In genomic region chrX:11908371-11908770, GRCh38 we compare ENCODE assay signal across 9 cellular contexts.
DNase-seq lines count a peak whose midpoint lies in the region; ATAC-seq, FAIRE-seq and TF ChIP-seq lines count a peak whose summit lies in the region.
"Had no signal": no experiment of that assay in that cellular context is flagged by ENCODE, and none has a peak within 500 bp of the region (broad histone marks: within the 10 kb centered on the region; RNA-seq: fewer than 3 reads in every experiment).

No MANE protein-coding gene starts in this region.

- no peaks in the 10 kb centered on the region for H3K36me3 Mint-ChIP-seq in activated B cell treated with CpG ODN at 0.5 μM for 24 hours (ENCODE audit: low read depth)

- no peaks in the 10 kb centered on the region for H3K27me3 Mint-ChIP-seq in activated B cell treated with CpG ODN at 0.5 μM for 24 hours

- TF ChIP-seq CTCF in activated B cell treated with CpG ODN at 0.5 μM for 24 hours (IDR thresholded peaks at IDR 0.05) (no peak), kidney (IDR thresholded peaks at IDR 0.05; ENCODE audit: borderline replicate concordance, extremely low read depth, insufficient read depth) (no peak)

- H3K36me3 ChIP-seq in kidney (ENCODE audit: control insufficient read depth in 1 of 2, insufficient read depth in 2 of 2, low read length in 2 of 2) = no peaks in the 10 kb centered on the region

- H3K27ac Mint-ChIP-seq in activated B cell treated with CpG ODN at 0.5 μM for 24 hours = no peak overlapping the region

- CTCF ChIA-PET in activated B cell treated with CpG ODN at 0.5 μM for 24 hours (lab: Charles Lee) = interaction anchor here (1.4 kb wide), 1 partner anchor 121 kb away, joined by 7 read pairs; no protein-coding TSS in a partner anchor

- peaks cover 2% of the 10 kb centered on the region for H3K9me3 Mint-ChIP-seq in activated B cell treated with CpG ODN at 0.5 μM for 24 hours

- POLR2A ChIA-PET in activated B cell treated with CpG ODN at 0.5 μM for 24 hours (lab: Charles Lee) = no interaction called here

- no peaks in the 10 kb centered on the region for H3K9me3 ChIP-seq in kidney (ENCODE audit: control insufficient read depth in 1 of 2, low read length in 2 of 2)

- H3K9ac ChIP-seq in kidney (ENCODE audit: low read length in 2 of 2) = no peak overlapping the region
- H3K9ac ChIP-seq: parathyroid adenoma had no signal

- no peak overlapping the region for H3K4me3 ChIP-seq in kidney (ENCODE audit: low read length in 2 of 2)

- H3K4me3 Mint-ChIP-seq in activated B cell treated with CpG ODN at 0.5 μM for 24 hours = no peak overlapping the region

- FAIRE-seq in kidney (lab: Jason Lieb, UNC) = no peak

- H3K4me1 Mint-ChIP-seq in activated B cell treated with CpG ODN at 0.5 μM for 24 hours = no peaks in the 10 kb centered on the region

- intact Hi-C loops in activated B cell treated with CpG ODN at 0.5 μM for 24 hours (cut with micrococcal nuclease) (loop anchor here (1.0 to 5.0 kb wide), 3 partner anchors 121 to 375 kb away; no protein-coding TSS in a partner anchor), kidney (cut with DNase I) (no loop called here)

- H3K27ac ChIP-seq in kidney (ENCODE audit: low read depth in 2 of 2, low read length in 2 of 2) = no peak overlapping the region
- H3K27ac ChIP-seq: parathyroid adenoma had no signal

- ATAC-seq in GM19463 (IDR thresholded peaks at IDR 0.05; ENCODE audit: unreplicated experiment) (peak; percentile 91), activated B cell treated with CpG ODN at 0.5 μM for 24 hours (ENCODE audit: low read depth) (peak; percentile 56), GM21825 (IDR thresholded peaks at IDR 0.05; ENCODE audit: unreplicated experiment) (no peak)

- peak; percentile 17 for DNase-seq in ELF-1 (ENCODE audit: low read depth, low spot score)
- DNase-seq in HT-29 (ENCODE audit: low spot score) = peak; percentile 23
- DNase-seq in activated B cell treated with CpG ODN at 0.5 μM for 24 hours = no peak
- peak; percentile 18 for DNase-seq in kidney glomerular epithelial cell (lab: John Stamatoyannopoulos, UW)
- DNase-seq in inferior parietal cortex (ENCODE audit: extremely low spot score) = no peak
- no peak for DNase-seq in kidney

- no peaks in the 10 kb centered on the region for H3K4me1 ChIP-seq in kidney (ENCODE audit: control insufficient read depth in 1 of 2, insufficient read depth in 1 of 2, low read depth in 1 of 2, low read length in 2 of 2)
- H3K4me1 ChIP-seq: parathyroid adenoma had no signal

Comparison
In these comparisons a context has a peak if more than half of its experiments do, and no peak if none do; other contexts are left out.
1. DNase-seq: peak in ELF-1 (single experiment), HT-29 (single experiment) and kidney glomerular epithelial cell (single experiment); none in activated B cell treated with CpG ODN at 0.5 μM for 24 hours (single experiment), inferior parietal cortex (single experiment) and kidney (single experiment).